13 cellular contexts compared by ENCODE assay signal in genomic region chr15:95734422-95735316, GRCh38.
A peak's percentile ranks its signal among the peaks of the same experiment; 100 is the strongest.
DNase-seq lines count a peak whose midpoint lies in the region; ATAC-seq and TF ChIP-seq lines count a peak whose summit lies in the region.
"Had no signal": no experiment of that assay in that cellular context is flagged by ENCODE, and none has a peak within 500 bp of the region (broad histone marks: within the 10 kb centered on the region; RNA-seq: fewer than 3 reads in every experiment).

No MANE protein-coding gene starts in this region.

- H3K4me3 Mint-ChIP-seq in activated naive CD8-positive, alpha-beta T cell treated with anti-CD3 and anti-CD28 coated beads, Interleukin-2, amount 50 U/mL, for 24 hours: peak overlapping the region; percentile 6
- H3K4me3 Mint-ChIP-seq in nephron progenitor cell: no peak overlapping the region
- H3K4me3 Mint-ChIP-seq: endodermal cell had no signal

- peaks cover 2% of the 10 kb centered on the region for H3K36me3 Mint-ChIP-seq in activated naive CD8-positive, alpha-beta T cell treated with anti-CD3 and anti-CD28 coated beads, Interleukin-2, amount 50 U/mL, for 24 hours (ENCODE audit: low read depth)
- H3K36me3 Mint-ChIP-seq in nephron progenitor cell (ENCODE audit: low read depth): peaks cover 7% of the 10 kb centered on the region

- no peaks in the 10 kb centered on the region for H3K27me3 Mint-ChIP-seq in activated naive CD8-positive, alpha-beta T cell treated with anti-CD3 and anti-CD28 coated beads, Interleukin-2, amount 50 U/mL, for 24 hours
- H3K27me3 Mint-ChIP-seq in nephron progenitor cell (ENCODE audit: low read depth, poor library complexity): peaks cover 4% of the 10 kb centered on the region

- no peak for TF ChIP-seq CTCF in nephron progenitor cell (IDR thresholded peaks at IDR 0.05)

- ATAC-seq in activated naive CD8-positive, alpha-beta T cell treated with anti-CD3 and anti-CD28 coated beads, Interleukin-2, amount 50 U/mL, for 24 hours: no peak

- H3K4me1 Mint-ChIP-seq in activated naive CD8-positive, alpha-beta T cell treated with anti-CD3 and anti-CD28 coated beads, Interleukin-2, amount 50 U/mL, for 24 hours: peaks cover 30% of the 10 kb centered on the region
- peaks cover 23% of the 10 kb centered on the region for H3K4me1 Mint-ChIP-seq in nephron progenitor cell
- H3K4me1 Mint-ChIP-seq: endodermal cell had no signal

- DNase-seq in GF-D8 (lab: John Stamatoyannopoulos, UW): peak; percentile 52
- peak; percentile 61 for DNase-seq in M059J (ENCODE audit: low read depth)
- DNase-seq in activated naive CD8-positive, alpha-beta T cell treated with anti-CD3 and anti-CD28 coated beads, Interleukin-2, amount 50 U/mL, for 24 hours: no peak
- DNase-seq in myocyte (ENCODE audit: low read depth): peak; percentile 37
- no peak for DNase-seq in NCI-H345 (lab: John Stamatoyannopoulos, UW)
- no peak for DNase-seq in nephron progenitor cell
- no peak for DNase-seq in cerebellum (ENCODE audit: low spot score)
- no peak for DNase-seq in MV-4-11 (lab: John Stamatoyannopoulos, UW)
- DNase-seq: endodermal cell; GOT3; stimulated activated CD4-positive, alpha-beta T cell treated with anti-CD3 and anti-CD28 coated beads, Interleukin-1b, Interleukin-23, amount 100 ng/mL, for 48 hours; T-helper 9 cell had no signal

- peaks cover 25% of the 10 kb centered on the region for H3K9me3 Mint-ChIP-seq in activated naive CD8-positive, alpha-beta T cell treated with anti-CD3 and anti-CD28 coated beads, Interleukin-2, amount 50 U/mL, for 24 hours
- H3K9me3 Mint-ChIP-seq in nephron progenitor cell: peaks cover 15% of the 10 kb centered on the region
- H3K9me3 Mint-ChIP-seq: endodermal cell had no signal

- peak overlapping the region; percentile 36 for H3K27ac Mint-ChIP-seq in activated naive CD8-positive, alpha-beta T cell treated with anti-CD3 and anti-CD28 coated beads, Interleukin-2, amount 50 U/mL, for 24 hours
- no peak overlapping the region for H3K27ac Mint-ChIP-seq in nephron progenitor cell
- H3K27ac Mint-ChIP-seq: activated T-helper 2 cell treated with anti-CD3 and anti-CD28 coated beads, Interferon-gamma antibody, Interleukin-2, Interleukin-4, amounts not matched to agents 10 μg/mL and 5 μg/mL and 100 μg/mL, durations not matched to agents 14 hours and 24 hours and 36 hours; endodermal cell had no signal

Comparison
In these comparisons a context has a peak if more than half of its experiments do, and no peak if none do; other contexts are left out.
1. DNase-seq: peak in GF-D8 (single experiment), M059J (single experiment) and myocyte (single experiment); none in activated naive CD8-positive, alpha-beta T cell treated with anti-CD3 and anti-CD28 coated beads, Interleukin-2, amount 50 U/mL, for 24 hours (single experiment), NCI-H345 (single experiment), nephron progenitor cell (single experiment), cerebellum (single experiment) and MV-4-11 (single experiment).